8 cellular contexts compared by ENCODE assay signal in the genomic region with DNA sequence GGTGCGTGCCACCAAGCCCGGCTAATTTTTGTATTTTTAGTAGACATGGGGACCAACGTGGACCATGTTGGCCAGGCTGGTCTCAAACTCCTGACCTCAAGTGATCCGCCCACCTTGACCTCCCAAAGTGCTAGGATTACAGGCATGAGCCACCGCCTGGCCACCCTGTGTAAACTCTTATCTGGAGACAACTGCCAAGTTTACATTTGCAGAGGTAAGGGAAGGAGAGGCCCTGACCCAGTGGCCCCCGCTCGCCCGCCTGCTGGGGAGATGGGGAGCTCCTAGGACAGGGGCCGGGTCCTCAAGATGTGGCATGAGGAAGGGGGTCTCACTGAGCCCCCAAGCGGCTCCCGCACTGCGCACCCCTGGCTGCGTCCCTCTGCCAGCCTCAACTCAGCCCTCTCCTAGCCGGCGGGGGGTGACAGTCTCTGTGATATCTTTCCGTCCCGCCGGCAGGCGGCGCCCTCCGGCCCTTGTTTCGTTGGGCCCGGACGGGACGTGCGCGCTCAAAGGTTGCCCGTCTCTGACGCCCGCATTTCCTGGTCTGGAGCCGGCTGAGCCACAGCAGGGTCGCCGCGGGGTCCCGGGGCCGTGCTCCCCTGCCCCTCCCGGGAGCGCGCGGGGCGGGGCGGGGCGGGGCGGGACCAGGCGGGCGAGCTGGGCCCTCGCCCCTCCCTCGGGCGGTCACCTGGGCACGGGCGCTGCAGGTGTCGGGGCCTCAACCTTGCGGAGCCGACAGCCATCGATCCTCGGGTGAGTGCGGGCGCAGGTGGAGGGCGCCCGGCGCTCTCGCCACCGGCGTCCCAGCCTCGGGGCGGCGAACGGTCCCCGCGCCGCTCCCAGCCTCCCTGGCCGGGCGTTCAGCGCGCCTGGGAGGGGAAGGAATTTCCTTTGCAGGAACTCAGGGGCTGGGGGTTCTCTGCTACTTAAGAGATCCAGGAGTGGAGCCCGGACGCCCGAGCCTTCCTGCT. TPM values are rescaled to one million over a fixed set of nuclear protein-coding genes. Genes with fewer than 3 reads are reported as not detected.
DNase-seq lines count a peak whose midpoint lies in the region; ATAC-seq, FAIRE-seq and TF ChIP-seq lines count a peak whose summit lies in the region.

A gene with protein sequence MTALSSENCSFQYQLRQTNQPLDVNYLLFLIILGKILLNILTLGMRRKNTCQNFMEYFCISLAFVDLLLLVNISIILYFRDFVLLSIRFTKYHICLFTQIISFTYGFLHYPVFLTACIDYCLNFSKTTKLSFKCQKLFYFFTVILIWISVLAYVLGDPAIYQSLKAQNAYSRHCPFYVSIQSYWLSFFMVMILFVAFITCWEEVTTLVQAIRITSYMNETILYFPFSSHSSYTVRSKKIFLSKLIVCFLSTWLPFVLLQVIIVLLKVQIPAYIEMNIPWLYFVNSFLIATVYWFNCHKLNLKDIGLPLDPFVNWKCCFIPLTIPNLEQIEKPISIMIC (plus strand): TSS at position 533 of the 971 bp plus-strand sequence. CDS start 45,978 bp downstream, outside the sequence.

- peak; percentile 88 for DNase-seq in GM06990 (ENCODE audit: extremely low read depth, insufficient read length)
- DNase-seq in H54 (ENCODE audit: insufficient read length, low spot score), result peak; percentile 76
- no peak for DNase-seq in SK-N-MC (ENCODE audit: low read depth, low spot score)
- peak; percentile 88 for DNase-seq in activated naive CD4-positive, alpha-beta T cell treated with anti-CD3 and anti-CD28 coated beads, Interleukin-2, amount 10 ng/mL, durations not matched to agents 7 days and 5 days
- peak; percentile 72 for DNase-seq in left cardiac atrium
- no peak for DNase-seq in epidermal melanocyte (ENCODE audit: insufficient read length, low spot score)

- peak; percentile 86 to 93 for ATAC-seq in left cardiac atrium

- H3K36me3 Mint-ChIP-seq in activated naive CD4-positive, alpha-beta T cell treated with anti-CD3 and anti-CD28 coated beads, Interleukin-2, amount 10 ng/mL, durations not matched to agents 7 days and 5 days, result peaks cover 17% of the 10 kb centered on the region

- H3K4me3 Mint-ChIP-seq in activated naive CD4-positive, alpha-beta T cell treated with anti-CD3 and anti-CD28 coated beads, Interleukin-2, amount 10 ng/mL, durations not matched to agents 7 days and 5 days, result peak within 1 kb of the TSS; percentile 86

- intact Hi-C loops in left cardiac atrium (cut with DNase I), result no loop called here

- peaks cover 9% of the 10 kb centered on the region for H3K9me3 Mint-ChIP-seq in activated naive CD4-positive, alpha-beta T cell treated with anti-CD3 and anti-CD28 coated beads, Interleukin-2, amount 10 ng/mL, durations not matched to agents 7 days and 5 days

- H3K4me3 ChIP-seq in GM06990 (replicated peaks; ENCODE audit: low read depth, low read length), result peak within 1 kb of the TSS; percentile 84
- H3K4me3 ChIP-seq in SK-N-MC, result peak within 1 kb of the TSS; percentile 90
- H3K4me3 ChIP-seq in rectal smooth muscle tissue (ENCODE audit: low read length), result peak within 1 kb of the TSS; percentile 62

- no peak within 1 kb of the TSS for H3K27ac ChIP-seq in SK-N-MC
- H3K27ac ChIP-seq in rectal smooth muscle tissue (ENCODE audit: low read depth, low read length), result no peak within 1 kb of the TSS

- no peaks in the 10 kb centered on the region for H3K9me3 ChIP-seq in SK-N-MC (ENCODE audit: low read depth, low read length)

- no peaks in the 10 kb centered on the region for H3K4me1 ChIP-seq in rectal smooth muscle tissue (ENCODE audit: control insufficient read depth, insufficient read depth, low read length)

- H3K27me3 ChIP-seq in GM06990 (replicated peaks; ENCODE audit: control insufficient read depth, insufficient read depth, low read length), result no peaks in the 10 kb centered on the region
- peaks cover 3% of the 10 kb centered on the region for H3K27me3 ChIP-seq in rectal smooth muscle tissue (ENCODE audit: control insufficient read depth, insufficient read depth, low read length)

- TF ChIP-seq CTCF in GM06990 (IDR thresholded peaks at IDR 0.05; ENCODE audit: insufficient read depth, low read length, poor library complexity, severe bottlenecking) (peak; percentile 93), LNCAP (IDR thresholded peaks at IDR 0.05) (peak; percentile 94)

- H3K4me1 Mint-ChIP-seq in activated naive CD4-positive, alpha-beta T cell treated with anti-CD3 and anti-CD28 coated beads, Interleukin-2, amount 10 ng/mL, durations not matched to agents 7 days and 5 days, result peaks cover 49% of the 10 kb centered on the region

- H3K9ac ChIP-seq in SK-N-MC (ENCODE audit: insufficient read length), result peak within 1 kb of the TSS; percentile 59
- H3K9ac ChIP-seq in rectal smooth muscle tissue (ENCODE audit: low read length), result peak within 1 kb of the TSS; percentile 62

- H3K27me3 Mint-ChIP-seq in activated naive CD4-positive, alpha-beta T cell treated with anti-CD3 and anti-CD28 coated beads, Interleukin-2, amount 10 ng/mL, durations not matched to agents 7 days and 5 days, result peaks cover 4% of the 10 kb centered on the region

- H3K27ac Mint-ChIP-seq in activated naive CD4-positive, alpha-beta T cell treated with anti-CD3 and anti-CD28 coated beads, Interleukin-2, amount 10 ng/mL, durations not matched to agents 7 days and 5 days, result peak within 1 kb of the TSS; percentile 62

- no peak for FAIRE-seq in H54 (lab: Jason Lieb, UNC)

- H3K36me3 ChIP-seq in GM06990 (ENCODE audit: control insufficient read depth, insufficient read depth, low read length), result no peaks in the 10 kb centered on the region
- no peaks in the 10 kb centered on the region for H3K36me3 ChIP-seq in SK-N-MC (ENCODE audit: insufficient read depth, low read length)
- H3K36me3 ChIP-seq in rectal smooth muscle tissue (ENCODE audit: control insufficient read depth, insufficient read depth, low read length), result no peaks in the 10 kb centered on the region

- no peak for TF ChIP-seq POLR2A in H54 (IDR thresholded peaks at IDR 0.05; ENCODE audit: low read depth, low read length)

- CTCF ChIA-PET in activated naive CD4-positive, alpha-beta T cell treated with anti-CD3 and anti-CD28 coated beads, Interleukin-2, amount 10 ng/mL, durations not matched to agents 7 days and 5 days (lab: Charles Lee), result interaction anchor here (0.6 to 1.3 kb wide), 6 partner anchors 8 to 376 kb away, joined by 3 to 9 read pairs (median 4); partner anchors contain the start of gene SEC62

RNA-seq across cellular contexts. Expression of the gene that starts here (rescaled TPM):
- total RNA-seq in left cardiac atrium, result 1 to 10 TPM; 1.3 to 1.6 TPM

Comparison
In these comparisons a context has a peak if more than half of its experiments do, and no peak if none do; other contexts are left out.
1. DNase-seq: peak in GM06990 (single experiment), H54 (single experiment), activated naive CD4-positive, alpha-beta T cell treated with anti-CD3 and anti-CD28 coated beads, Interleukin-2, amount 10 ng/mL, durations not matched to agents 7 days and 5 days (single experiment) and left cardiac atrium (single experiment); none in SK-N-MC (single experiment) and epidermal melanocyte (single experiment).
2. Peak in every context shown above with its lines, with median percentiles within 50 percentile points of each other: H3K4me3 ChIP-seq.